ENCODE assay signal across 27 cellular contexts in the genomic region with DNA sequence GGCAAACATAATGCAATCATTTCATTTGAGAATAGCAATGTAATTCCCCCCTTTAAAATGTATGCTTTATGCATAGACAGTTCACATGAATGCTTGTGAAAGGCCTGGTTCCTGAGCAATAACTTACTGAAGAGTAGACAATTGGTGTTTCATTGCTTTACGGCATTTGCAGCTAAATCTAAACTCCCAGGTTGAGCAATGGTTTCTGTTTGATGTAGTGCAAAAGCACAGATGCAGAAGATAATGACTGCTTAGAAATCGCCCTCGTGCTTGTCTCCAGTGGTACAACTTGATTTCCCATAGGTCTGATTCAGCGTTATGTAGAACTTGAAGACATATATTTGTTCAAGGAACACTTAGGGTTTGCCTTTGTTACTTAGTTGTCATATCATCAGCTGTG.
"Had no signal": no experiment of that assay in that cellular context is flagged by ENCODE, and none has a peak within 500 bp of the region (broad histone marks: within the 10 kb centered on the region; RNA-seq: fewer than 3 reads in every experiment).

No MANE protein-coding gene starts in this region.

- H3K9me3 ChIP-seq: ovary, psoas muscle, suprapubic skin, testis, tibial artery, transverse colon, upper lobe of right lung, uterus had no signal

- H2AFZ ChIP-seq: neural progenitor cell, parathyroid adenoma had no signal

- DNase-seq: naive thymus-derived CD4-positive, alpha-beta T cell; natural killer cell; occipital lobe; ovary; psoas muscle; right cardiac atrium; spleen; stimulated activated CD4-positive, alpha-beta T cell treated with anti-CD3 and anti-CD28 coated beads, Interleukin-12 subunit alpha, Interleukin-12 subunit beta, amount 100 ng/mL, for 4 hours; stimulated activated CD4-positive, alpha-beta T cell treated with anti-CD3 and anti-CD28 coated beads, Interleukin-2, amount 100 ng/mL, for 24 hours; stimulated activated CD4-positive, alpha-beta T cell treated with anti-CD3 and anti-CD28 coated beads, Interleukin-2, amount 100 ng/mL, for 48 hours; stimulated activated CD4-positive, alpha-beta T cell treated with anti-CD3 and anti-CD28 coated beads, Interleukin-4, amount 100 ng/mL, for 24 hours; stimulated activated naive CD4-positive, alpha-beta T cell; stimulated activated naive CD8-positive, alpha-beta T cell treated with anti-CD3 and anti-CD28 coated beads, Interleukin-15, amount 100 ng/mL, for 72 hours; stimulated activated naive CD8-positive, alpha-beta T cell treated with anti-CD3 and anti-CD28 coated beads, Interleukin-15, Interleukin-2, amounts not matched to agents 100 U/mL and 50 U/mL, for 24 hours; substantia nigra; testis; tibial artery; transverse colon; upper lobe of right lung; uterus had no signal

- H3K4me1 ChIP-seq: neural progenitor cell, parathyroid adenoma, psoas muscle, spleen, suprapubic skin, testis, tibial artery, transverse colon, upper lobe of right lung, uterus had no signal

- H3K27ac ChIP-seq: neural progenitor cell, ovary, parathyroid adenoma, psoas muscle, skin epidermis, spleen, suprapubic skin, testis, tibial artery, transverse colon, upper lobe of right lung, uterus had no signal

- H3K79me2 ChIP-seq: parathyroid adenoma had no signal

- H3K4me2 ChIP-seq: neural progenitor cell, smooth muscle cell had no signal

- H3K36me3 ChIP-seq: neural progenitor cell, ovary, spleen, suprapubic skin, tibial artery, transverse colon, upper lobe of right lung, uterus had no signal

- H3K4me3 ChIP-seq: neural progenitor cell, ovary, psoas muscle, skin epidermis, smooth muscle cell, spleen, suprapubic skin, testis, tibial artery, transverse colon, upper lobe of right lung, uterus had no signal

- H3K27me3 ChIP-seq: neural progenitor cell, ovary, spleen, suprapubic skin, testis, tibial artery, transverse colon, upper lobe of right lung, uterus had no signal

- H3K9ac ChIP-seq: neural progenitor cell, parathyroid adenoma had no signal

- ATAC-seq: naive thymus-derived CD4-positive, alpha-beta T cell; natural killer cell; psoas muscle; sciatic nerve; stimulated activated memory B cell treated with anti-CD40 and anti-IgM and Interleukin-4, amounts not matched to agents 10 μg/mL and 1 μg/mL and 100 μg/mL, for 72 hours; stimulated activated naive CD8-positive, alpha-beta T cell treated with anti-CD3 and anti-CD28 coated beads, Interleukin-15, amount 100 ng/mL, for 72 hours; stimulated activated naive CD8-positive, alpha-beta T cell treated with anti-CD3 and anti-CD28 coated beads, Interleukin-15, Interleukin-2, amounts not matched to agents 100 U/mL and 50 U/mL, for 24 hours; upper lobe of right lung had no signal
